1 cellular context compared by ENCODE assay signal in genomic region chr9:138013836-138014569, GRCh38.
TF ChIP-seq lines count a peak whose summit lies in the region.

No MANE protein-coding gene starts in this region.

TF ChIP-seq in IMR-90, 13 proteins besides CTCF, POLR2A, EP300 and RAD21 (continued from another document):
- TF ChIP-seq NFE2L2 (IDR thresholded peaks at IDR 0.05; ENCODE audit: low read depth, low read length) = no peak
- no peak for TF ChIP-seq ELK1 (IDR thresholded peaks at IDR 0.05; ENCODE audit: borderline replicate concordance, low read depth, low read length)
- no peak for TF ChIP-seq RFX5 (IDR thresholded peaks at IDR 0.05; ENCODE audit: low read depth, low read length)
- TF ChIP-seq SMC3 (IDR thresholded peaks at IDR 0.05; ENCODE audit: low read depth, low read length) = no peak
- TF ChIP-seq MXI1 (IDR thresholded peaks at IDR 0.05; ENCODE audit: borderline replicate concordance, low read depth, low read length) = no peak
- TF ChIP-seq MAFK (IDR thresholded peaks at IDR 0.05; ENCODE audit: low read depth, low read length) = no peak
- TF ChIP-seq FOS (IDR thresholded peaks at IDR 0.05; ENCODE audit: low read depth, low read length) = no peak
- TF ChIP-seq CHD1 (IDR thresholded peaks at IDR 0.05; ENCODE audit: low read depth, low read length) = no peak
- no peak for TF ChIP-seq MAZ (IDR thresholded peaks at IDR 0.05; ENCODE audit: borderline replicate concordance, low read depth, low read length)
